17 cellular contexts compared by ENCODE assay signal in the genomic region with DNA sequence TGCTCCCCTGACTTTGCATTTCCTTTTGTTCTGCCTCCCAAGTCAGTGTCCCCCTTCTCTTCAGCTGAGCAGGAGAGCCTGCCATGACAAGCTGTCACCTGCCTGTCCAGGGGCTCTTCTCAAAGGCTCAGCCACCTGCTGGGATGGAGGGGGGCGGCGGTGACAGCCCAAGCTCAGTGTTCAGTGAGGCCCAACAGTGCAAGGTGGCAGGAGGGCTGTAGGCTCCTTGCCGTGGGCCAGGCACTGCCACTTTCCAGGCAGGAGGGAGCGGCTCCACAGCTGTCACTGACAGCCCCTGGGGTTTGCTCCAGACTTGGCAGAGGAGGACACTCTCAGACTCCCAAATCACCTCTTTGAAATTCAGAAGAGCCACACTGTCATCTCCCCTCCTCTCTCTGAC.
"Had no signal": no experiment of that assay in that cellular context is flagged by ENCODE, and none has a peak within 500 bp of the region (broad histone marks: within the 10 kb centered on the region; RNA-seq: fewer than 3 reads in every experiment).

No MANE protein-coding gene starts in this region.

- H3K4me1 Mint-ChIP-seq: activated B cell treated with CpG ODN at 0.5 μM for 24 hours; activated CD4-positive, alpha-beta T cell treated with anti-CD3 and anti-CD28 coated beads, Interleukin-2, amount 10 ng/mL, durations not matched to agents 24 days and 14 days; activated naive CD4-positive, alpha-beta T cell treated with anti-CD3 and anti-CD28 coated beads, Interleukin-2, amount 10 ng/mL, durations not matched to agents 7 days and 5 days; stimulated activated naive CD8-positive, alpha-beta T cell treated with anti-CD3 and anti-CD28 coated beads, Interleukin-15, amount 100 ng/mL, for 72 hours had no signal

- H3K36me3 ChIP-seq: adrenal gland, colonic mucosa, gastrocnemius medialis, pancreas, upper lobe of right lung had no signal

- H3K4me3 Mint-ChIP-seq: activated B cell treated with CpG ODN at 0.5 μM for 24 hours; activated CD4-positive, alpha-beta T cell treated with anti-CD3 and anti-CD28 coated beads, Interleukin-2, amount 10 ng/mL, durations not matched to agents 24 days and 14 days; activated naive CD4-positive, alpha-beta T cell treated with anti-CD3 and anti-CD28 coated beads, Interleukin-2, amount 10 ng/mL, durations not matched to agents 7 days and 5 days; neural crest cell; stimulated activated naive CD8-positive, alpha-beta T cell treated with anti-CD3 and anti-CD28 coated beads, Interleukin-15, amount 100 ng/mL, for 72 hours had no signal

- H3K4me3 ChIP-seq: adrenal gland, colonic mucosa, gastrocnemius medialis, pancreas, testis, upper lobe of right lung had no signal

- H3K27me3 Mint-ChIP-seq: activated B cell treated with CpG ODN at 0.5 μM for 24 hours; activated CD4-positive, alpha-beta T cell treated with anti-CD3 and anti-CD28 coated beads, Interleukin-2, amount 10 ng/mL, durations not matched to agents 24 days and 14 days; activated naive CD4-positive, alpha-beta T cell treated with anti-CD3 and anti-CD28 coated beads, Interleukin-2, amount 10 ng/mL, durations not matched to agents 7 days and 5 days; stimulated activated naive CD8-positive, alpha-beta T cell treated with anti-CD3 and anti-CD28 coated beads, Interleukin-15, amount 100 ng/mL, for 72 hours had no signal

- H3K36me3 Mint-ChIP-seq: activated naive CD4-positive, alpha-beta T cell treated with anti-CD3 and anti-CD28 coated beads, Interleukin-2, amount 10 ng/mL, durations not matched to agents 7 days and 5 days had no signal

- DNase-seq: activated B cell treated with CpG ODN at 0.5 μM for 24 hours; activated CD4-positive, alpha-beta T cell treated with anti-CD3 and anti-CD28 coated beads, Interleukin-2, amount 10 ng/mL, durations not matched to agents 24 days and 14 days; activated naive CD4-positive, alpha-beta T cell treated with anti-CD3 and anti-CD28 coated beads, Interleukin-2, amount 10 ng/mL, durations not matched to agents 7 days and 5 days; activated T-cell treated with anti-CD3 and anti-CD28 coated beads for 4 hours; caudate nucleus; colonic mucosa; effector memory CD4-positive, alpha-beta T cell; gastrocnemius medialis; pancreas; stimulated activated CD4-positive, alpha-beta T cell treated with anti-CD3 and anti-CD28 coated beads, Interleukin-4, amount 100 ng/mL, for 24 hours; stimulated activated naive CD8-positive, alpha-beta T cell treated with anti-CD3 and anti-CD28 coated beads, Interleukin-15, amount 100 ng/mL, for 72 hours; testis; upper lobe of right lung had no signal

- ATAC-seq: gastrocnemius medialis; pancreas; stimulated activated naive CD8-positive, alpha-beta T cell treated with anti-CD3 and anti-CD28 coated beads, Interleukin-15, amount 100 ng/mL, for 72 hours; upper lobe of right lung had no signal

- H3K9me3 Mint-ChIP-seq: activated CD4-positive, alpha-beta T cell treated with anti-CD3 and anti-CD28 coated beads, Interleukin-2, amount 10 ng/mL, durations not matched to agents 24 days and 14 days had no signal

- H3K27ac ChIP-seq: adrenal gland, colonic mucosa, epithelial cell of prostate, gastrocnemius medialis, pancreas, upper lobe of right lung had no signal

- H3K4me1 ChIP-seq: adrenal gland, colonic mucosa, pancreas, upper lobe of right lung had no signal

- H3K9me3 ChIP-seq: adrenal gland, colonic mucosa, gastrocnemius medialis, pancreas, testis, upper lobe of right lung had no signal

- H3K27ac Mint-ChIP-seq: activated B cell treated with CpG ODN at 0.5 μM for 24 hours; activated CD4-positive, alpha-beta T cell treated with anti-CD3 and anti-CD28 coated beads, Interleukin-2, amount 10 ng/mL, durations not matched to agents 24 days and 14 days; activated naive CD4-positive, alpha-beta T cell treated with anti-CD3 and anti-CD28 coated beads, Interleukin-2, amount 10 ng/mL, durations not matched to agents 7 days and 5 days; activated T-helper 2 cell treated with anti-CD3 and anti-CD28 coated beads, Interferon-gamma antibody, Interleukin-2, Interleukin-4, amounts not matched to agents 10 μg/mL and 5 μg/mL and 100 μg/mL, durations not matched to agents 14 hours and 24 hours and 36 hours had no signal
